In the genomic region with DNA sequence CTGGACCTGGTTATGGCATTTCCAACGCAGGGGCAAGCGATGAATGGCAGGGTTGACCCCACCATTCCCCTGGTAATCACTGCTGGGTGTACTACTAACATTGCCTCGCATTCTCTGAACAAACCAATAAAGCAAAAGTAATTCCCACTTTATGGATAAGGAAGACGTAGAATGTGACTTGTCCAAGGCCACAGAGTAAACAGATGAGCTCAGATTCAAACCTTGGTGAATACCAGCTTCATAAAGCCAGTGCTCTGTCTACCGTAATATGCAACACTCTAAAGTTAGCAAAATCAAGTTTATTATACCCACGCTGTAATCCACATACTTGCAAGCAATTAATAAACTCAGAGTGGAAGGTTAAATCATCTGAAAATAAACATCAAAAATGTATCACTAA, we compare ENCODE assay signal across 13 cellular contexts. TPM values are rescaled to one million over a fixed set of nuclear protein-coding genes. Genes with fewer than 3 reads are reported as not detected.
A peak's percentile ranks its signal among the peaks of the same experiment; 100 is the strongest.
DNase-seq lines count a peak whose midpoint lies in the region; ATAC-seq and TF ChIP-seq lines count a peak whose summit lies in the region.
"Had no signal": no experiment of that assay in that cellular context is flagged by ENCODE, and none has a peak within 500 bp of the region (broad histone marks: within the 10 kb centered on the region; RNA-seq: fewer than 3 reads in every experiment).

No MANE protein-coding gene starts in this region.

- DNase-seq in GM03348 (ENCODE audit: low spot score) (peak; percentile 28), adipocyte (ENCODE audit: low read depth) (no peak), lower lobe of right lung (no peak), stromal cell of bone marrow (ENCODE audit: low read depth) (peak; percentile 40)
- no peak for DNase-seq in stimulated activated CD4-positive, alpha-beta T cell treated with anti-CD3 and anti-CD28 coated beads, Interleukin-4, amount 100 ng/mL, for 1 hour
- DNase-seq: activated B cell treated with CpG ODN at 0.5 μM for 24 hours, DMS 273 treated with DMSO at 0.1 percent for 48 hours, NCI-H1105, NCI-H526, SHP77 treated with DMSO at 0.1 percent for 48 hours had no signal

- TF ChIP-seq POLR2A in GM18505 (IDR thresholded peaks at IDR 0.05; ENCODE audit: borderline replicate concordance, extremely low read depth, insufficient read depth, insufficient read length), result no peak

- H3K9me3 ChIP-seq in adipocyte (ENCODE audit: control insufficient read depth, low read length) (no peaks in the 10 kb centered on the region), lower lobe of right lung (no peaks in the 10 kb centered on the region)
- H3K9me3 ChIP-seq: neutrophil had no signal

- peak overlapping the region; percentile 61 for H3K9ac ChIP-seq in adipocyte (ENCODE audit: low read length)

- H3K27ac ChIP-seq in lower lobe of right lung, result no peak overlapping the region
- H3K27ac ChIP-seq: neutrophil had no signal

- H3K36me3 ChIP-seq in adipocyte (ENCODE audit: control insufficient read depth, insufficient read depth, low read length, severe bottlenecking) (peaks cover 29% of the 10 kb centered on the region), lower lobe of right lung (peaks cover 64% of the 10 kb centered on the region)

- peaks cover 24% of the 10 kb centered on the region for H3K4me1 ChIP-seq in adipocyte (ENCODE audit: control insufficient read depth, insufficient read depth, low read length)
- peaks cover 13% of the 10 kb centered on the region for H3K4me1 ChIP-seq in lower lobe of right lung

- H3K27me3 ChIP-seq in adipocyte (replicated peaks; ENCODE audit: control insufficient read depth, insufficient read depth, low read length), result no peaks in the 10 kb centered on the region
- no peaks in the 10 kb centered on the region for H3K27me3 ChIP-seq in lower lobe of right lung (ENCODE audit: low read depth)
- H3K27me3 ChIP-seq: neutrophil had no signal

- intact Hi-C loops in lower lobe of right lung (cut with DNase I), result no loop called here

- H3K4me3 ChIP-seq in adipocyte (ENCODE audit: low read length) (peak overlapping the region; percentile 36), lower lobe of right lung (no peak overlapping the region)

- TF ChIP-seq CTCF in lower lobe of right lung (IDR thresholded peaks at IDR 0.05), result no peak

- ATAC-seq in lower lobe of right lung, result peak; percentile 5 to 15
- no peak for ATAC-seq in GM18505 (IDR thresholded peaks at IDR 0.05; ENCODE audit: unreplicated experiment)
- no peak for ATAC-seq in GM18517 (IDR thresholded peaks at IDR 0.05; ENCODE audit: unreplicated experiment)

RNA-seq across cellular contexts. Expression of a gene that starts 59.6 kb away (rescaled TPM):
- 70.3 TPM for total RNA-seq in lower lobe of right lung

Comparison
In these comparisons a context has a peak if more than half of its experiments do, and no peak if none do; other contexts are left out.
1. DNase-seq: peak in GM03348 (single experiment) and stromal cell of bone marrow (single experiment); none in adipocyte (single experiment), lower lobe of right lung (single experiment) and stimulated activated CD4-positive, alpha-beta T cell treated with anti-CD3 and anti-CD28 coated beads, Interleukin-4, amount 100 ng/mL, for 1 hour (single experiment).
2. ATAC-seq: peak in lower lobe of right lung (2 of 2); none in GM18505 (single experiment) and GM18517 (single experiment).